Comparison of ENCODE assay signal across 18 cellular contexts in the genomic region with DNA sequence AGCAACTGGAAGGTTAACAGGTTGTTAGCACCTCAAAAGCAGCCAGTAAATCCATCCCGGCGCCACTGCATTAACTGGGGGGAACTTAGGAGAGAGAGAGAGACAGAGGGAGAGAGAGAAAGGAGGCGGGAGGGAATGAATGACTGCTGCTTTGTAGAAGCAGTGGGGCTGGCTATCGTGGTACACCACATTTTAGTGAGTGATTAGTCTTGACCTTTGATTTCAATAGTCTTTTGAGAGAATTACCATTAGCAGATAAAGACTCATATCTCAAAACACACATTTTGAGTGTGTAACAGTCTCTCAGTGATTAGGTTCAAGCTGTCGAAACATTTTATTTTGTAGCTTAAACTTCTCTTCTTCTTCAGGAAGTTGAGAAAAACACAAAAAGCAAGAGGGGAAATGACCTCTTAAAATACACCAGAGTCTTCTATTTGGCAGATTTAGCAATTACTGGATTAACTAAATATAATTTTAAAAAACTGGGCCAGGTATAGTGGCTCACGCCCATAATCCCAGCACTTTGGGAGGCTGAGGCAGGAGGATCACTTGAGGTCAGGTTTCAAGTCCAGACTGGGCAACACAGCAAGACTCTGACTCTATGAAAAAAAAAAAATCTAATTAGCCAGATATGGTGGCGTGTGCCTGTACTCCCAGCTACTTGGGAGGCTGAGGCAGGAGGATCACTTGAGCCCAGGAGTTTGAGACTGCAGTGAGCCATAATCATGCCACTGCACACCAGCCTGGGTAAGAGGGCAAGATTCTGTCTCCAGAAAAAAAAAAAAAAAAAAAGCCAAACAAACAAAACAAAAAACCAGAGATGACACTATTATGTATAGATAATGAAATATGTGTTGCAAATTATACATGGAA.
"Had no signal": no experiment of that assay in that cellular context is flagged by ENCODE, and none has a peak within 500 bp of the region (broad histone marks: within the 10 kb centered on the region; RNA-seq: fewer than 3 reads in every experiment).

No MANE protein-coding gene starts in this region.

- ATAC-seq: left lung; mucosa of descending colon; naive thymus-derived CD8-positive, alpha-beta T cell had no signal

- H3K27me3 Mint-ChIP-seq: activated T-cell treated with anti-CD3 and anti-CD28 coated beads, Interleukin-2, amount 50 U/mL, for 24 hours; naive thymus-derived CD8-positive, alpha-beta T cell had no signal

- H3K4me3 Mint-ChIP-seq: activated T-cell treated with anti-CD3 and anti-CD28 coated beads, Interleukin-2, amount 50 U/mL, for 24 hours; naive thymus-derived CD8-positive, alpha-beta T cell had no signal

- H3K9me3 ChIP-seq: esophagus muscularis mucosa, left lung, mucosa of descending colon, suprapubic skin had no signal

- H3K9me3 Mint-ChIP-seq: activated T-cell treated with anti-CD3 and anti-CD28 coated beads, Interleukin-2, amount 50 U/mL, for 24 hours; naive thymus-derived CD8-positive, alpha-beta T cell had no signal

- H3K27ac Mint-ChIP-seq: activated T-cell treated with anti-CD3 and anti-CD28 coated beads, Interleukin-2, amount 50 U/mL, for 24 hours had no signal

- H3K4me3 ChIP-seq: coronary artery, esophagus muscularis mucosa, left lung, mucosa of descending colon, suprapubic skin had no signal

- H3K4me1 ChIP-seq: esophagus muscularis mucosa, suprapubic skin had no signal

- DNase-seq: activated CD4-positive, alpha-beta T cell treated with anti-CD3 and anti-CD28 coated beads for 1 hour; activated CD4-positive, alpha-beta T cell treated with anti-CD3 and anti-CD28 coated beads, Interleukin-2, amount 50 U/mL, for 4 hours; activated naive CD4-positive, alpha-beta T cell treated with anti-CD3 and anti-CD28 coated beads, Interleukin-2, amount 50 U/mL, for 16 hours; activated T-cell treated with anti-CD3 and anti-CD28 coated beads, Interleukin-2, amount 50 U/mL, for 24 hours; amniotic stem cell; central memory CD4-positive, alpha-beta T cell; hippocampal formation; left lung; mammary epithelial cell; mucosa of descending colon; naive thymus-derived CD8-positive, alpha-beta T cell; posterior cingulate gyrus; stimulated activated CD4-positive, alpha-beta T cell treated with anti-CD3 and anti-CD28 coated beads, Interleukin-4, amount 100 ng/mL, for 1 hour; stimulated activated naive CD4-positive, alpha-beta T cell treated with Interleukin-2 at 50 U/mL for 16 hours; trophoblast cell had no signal

- H3K27ac ChIP-seq: coronary artery, esophagus muscularis mucosa, suprapubic skin had no signal

- H3K27me3 ChIP-seq: esophagus muscularis mucosa, left lung, suprapubic skin had no signal
